Comparison of ENCODE assay signal across 27 cellular contexts in the genomic region with DNA sequence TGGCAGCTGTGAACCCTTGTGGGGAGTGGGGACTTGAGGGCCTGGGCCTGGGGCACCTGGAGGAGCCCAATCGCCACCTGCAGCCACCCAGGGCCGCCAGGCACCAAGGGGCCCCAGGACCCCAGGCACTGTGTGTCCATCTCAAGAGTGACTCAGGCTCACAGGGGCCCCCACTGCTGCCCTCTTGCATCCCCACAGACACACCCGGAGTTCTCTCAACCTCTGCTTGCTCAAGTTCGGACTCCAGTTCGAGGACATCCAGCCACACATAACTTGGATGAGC.
"Had no signal": no experiment of that assay in that cellular context is flagged by ENCODE, and none has a peak within 500 bp of the region (broad histone marks: within the 10 kb centered on the region; RNA-seq: fewer than 3 reads in every experiment).

No MANE protein-coding gene starts in this region.

- DNase-seq: activated CD4-positive, alpha-beta T cell treated with anti-CD3 and anti-CD28 coated beads for 4 hours; activated CD8-positive, alpha-beta memory T cell treated with anti-CD3 and anti-CD28 coated beads, Interleukin-2, amount 50 U/mL, for 48 hours; activated CD8-positive, alpha-beta T cell treated with anti-CD3 and anti-CD28 coated beads, Interleukin-2, amount 10 ng/mL, durations not matched to agents 7 days and 5 days; activated naive CD4-positive, alpha-beta T cell treated with anti-CD3 and anti-CD28 coated beads, Interleukin-2, amount 50 U/mL, for 16 hours; activated naive CD8-positive, alpha-beta T cell treated with anti-CD3 and anti-CD28 coated beads, Interleukin-2, amount 10 ng/mL, durations not matched to agents 7 days and 5 days; activated T-cell treated with anti-CD3 and anti-CD28 coated beads, Interleukin-2, amount 50 U/mL, for 1 hour; anterior cingulate cortex; MG63; MV-4-11; NCI-H1092 treated with DMSO at 0.1 percent for 48 hours; NCI-H1417 treated with DMSO at 0.1 percent for 48 hours; NCI-H1694; NCI-H2029 treated with DMSO at 0.1 percent for 48 hours; NCI-H510A treated with DMSO at 0.1 percent for 48 hours; NCI-H69; NK-92 treated with Interleukin-12 subunit alpha and Interleukin-12 subunit beta, amount 100 ng/mL, for 24 hours; OCI-M1; RPMI8226; SJCRH30; SK-N-SH; T-helper 1 cell; WERI-Rb-1 had no signal

- H3K36me3 Mint-ChIP-seq: activated naive CD8-positive, alpha-beta T cell treated with anti-CD3 and anti-CD28 coated beads, Interleukin-2, amount 10 ng/mL, durations not matched to agents 7 days and 5 days had no signal

- H3K9me3 Mint-ChIP-seq: activated naive CD8-positive, alpha-beta T cell treated with anti-CD3 and anti-CD28 coated beads, Interleukin-2, amount 10 ng/mL, durations not matched to agents 7 days and 5 days had no signal

- H3K9me3 ChIP-seq: adrenal gland, body of pancreas, SJCRH30, SK-N-SH had no signal

- ATAC-seq: activated CD8-positive, alpha-beta T cell treated with anti-CD3 and anti-CD28 coated beads, Interleukin-2, amount 10 ng/mL, durations not matched to agents 7 days and 5 days; body of pancreas; HepG2; Panc1 had no signal

- H3K9ac ChIP-seq: KMS-11, SK-N-SH had no signal

- H3K27ac Mint-ChIP-seq: activated CD8-positive, alpha-beta T cell treated with anti-CD3 and anti-CD28 coated beads, Interleukin-2, amount 10 ng/mL, durations not matched to agents 7 days and 5 days; activated naive CD8-positive, alpha-beta T cell treated with anti-CD3 and anti-CD28 coated beads, Interleukin-2, amount 10 ng/mL, durations not matched to agents 7 days and 5 days had no signal

- H3K4me2 ChIP-seq: KMS-11, SK-N-SH had no signal

- H3K4me1 ChIP-seq: adrenal gland, body of pancreas, SJCRH30 had no signal

- H3K27me3 Mint-ChIP-seq: activated naive CD8-positive, alpha-beta T cell treated with anti-CD3 and anti-CD28 coated beads, Interleukin-2, amount 10 ng/mL, durations not matched to agents 7 days and 5 days had no signal

- H3K27ac ChIP-seq: adrenal gland, body of pancreas, KMS-11, SJCRH30, WERI-Rb-1 had no signal

- H3K36me3 ChIP-seq: adrenal gland, MG63, SJCRH30, WERI-Rb-1 had no signal

- H3K4me1 Mint-ChIP-seq: activated naive CD8-positive, alpha-beta T cell treated with anti-CD3 and anti-CD28 coated beads, Interleukin-2, amount 10 ng/mL, durations not matched to agents 7 days and 5 days had no signal

- H3K4me3 Mint-ChIP-seq: activated CD8-positive, alpha-beta T cell treated with anti-CD3 and anti-CD28 coated beads, Interleukin-2, amount 10 ng/mL, durations not matched to agents 7 days and 5 days; activated naive CD8-positive, alpha-beta T cell treated with anti-CD3 and anti-CD28 coated beads, Interleukin-2, amount 10 ng/mL, durations not matched to agents 7 days and 5 days had no signal

- FAIRE-seq: HepG2 had no signal

- H3K4me3 ChIP-seq: adrenal gland, body of pancreas, MG63, SJCRH30 had no signal

- H3K27me3 ChIP-seq: adrenal gland, body of pancreas, SJCRH30 had no signal
